ENCODE assay signal across 9 cellular contexts in the genomic region with DNA sequence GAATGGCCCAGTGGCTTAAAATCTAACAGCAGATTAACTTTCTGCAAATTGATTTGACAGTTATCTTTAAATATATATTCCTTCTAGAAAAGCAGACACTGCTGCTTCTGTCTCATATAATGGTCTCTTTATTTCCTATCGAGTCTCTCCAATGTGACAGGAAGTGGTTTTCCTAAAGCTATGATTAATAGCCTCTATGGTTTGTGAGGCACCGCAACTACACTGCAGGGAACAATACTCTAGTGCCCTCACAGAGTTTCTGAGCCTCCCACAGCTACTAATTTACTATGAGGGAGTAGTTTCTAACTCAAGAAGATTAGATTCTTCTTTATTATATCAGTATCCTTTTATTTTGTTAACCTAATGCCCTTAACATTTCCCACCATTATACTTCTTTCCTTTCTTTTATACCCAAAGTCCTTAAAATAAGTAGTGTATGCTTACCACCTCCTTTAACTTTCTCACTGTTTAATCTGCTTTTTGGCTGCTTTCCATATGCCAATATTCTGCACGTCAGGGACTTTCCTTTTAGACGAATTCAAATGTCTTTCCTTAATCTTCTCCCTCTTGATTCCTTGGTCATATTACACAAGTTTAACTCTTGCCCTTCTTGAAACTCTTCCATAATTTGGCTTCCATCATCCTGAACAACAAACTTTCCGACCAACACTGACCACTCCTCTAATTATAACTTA. TPM values are rescaled to one million over a fixed set of nuclear protein-coding genes. Genes with fewer than 3 reads are reported as not detected.
A peak's percentile ranks its signal among the peaks of the same experiment; 100 is the strongest.
DNase-seq lines count a peak whose midpoint lies in the region; ATAC-seq, FAIRE-seq and TF ChIP-seq lines count a peak whose summit lies in the region.
"Had no signal": no experiment of that assay in that cellular context is flagged by ENCODE, and none has a peak within 500 bp of the region (broad histone marks: within the 10 kb centered on the region; RNA-seq: fewer than 3 reads in every experiment).

No MANE protein-coding gene starts in this region.

- ATAC-seq in GM21619 (IDR thresholded peaks at IDR 0.05; ENCODE audit: unreplicated experiment): no peak

- no TSS peak for BruUV-seq in OCI-LY7 (replicated peaks; lab: Mats Ljungman, UMichigan)

- no peaks in the 10 kb centered on the region for H4K20me1 ChIP-seq in OCI-LY7 (ENCODE audit: insufficient read depth, low read length)

- TF ChIP-seq CTCF in HEK293 (tag by site-specific recombination; IDR thresholded peaks at IDR 0.05) (no peak), OCI-LY7 (conservative IDR thresholded peaks at IDR 0.05; ENCODE audit: low read length) (no peak)

- H3K4me3 ChIP-seq in ACC112 (ENCODE audit: low read depth, low read length) (no peak overlapping the region), HEK293 (ENCODE audit: low read depth, low read length) (no peak overlapping the region), OCI-LY7 (ENCODE audit: low read depth, low read length, poor library complexity, severe bottlenecking) (no peak overlapping the region)

- no peak overlapping the region for H3K4me2 ChIP-seq in OCI-LY7 (ENCODE audit: low read length)

- POLR2A ChIA-PET in HEK293 (lab: Yijun Ruan, JAX): no interaction called here
- POLR2A ChIA-PET in OCI-LY7 (lab: Charles Lee): interaction anchor here (0.5 kb wide), 1 partner anchor 1149 kb away, joined by 4 read pairs; no protein-coding TSS in a partner anchor

- H3K36me3 ChIP-seq in ACC112 (ENCODE audit: insufficient read depth, low read length) (0 out of 2 replicates have a peak, but pooled peaks cover 4% of the 10 kb centered on the region), HEK293 (ENCODE audit: control insufficient read depth in 2 of 2, insufficient read depth in 1 of 2, low read length in 2 of 2) (no peaks in the 10 kb centered on the region), OCI-LY7 (ENCODE audit: insufficient read depth, low read length) (no peaks in the 10 kb centered on the region)

- CTCF ChIA-PET in HEK293 (lab: Yijun Ruan, JAX) (no interaction called here), OCI-LY7 (lab: Charles Lee; ENCODE audit: unreplicated experiment) (no interaction called here)

- peak overlapping the region; percentile 27 for H2AFZ ChIP-seq in ACC112 (ENCODE audit: low read length, unreplicated experiment)
- no peak overlapping the region for H2AFZ ChIP-seq in OCI-LY7 (ENCODE audit: low read length)

- no peaks in the 10 kb centered on the region for H3K27me3 ChIP-seq in ACC112 (ENCODE audit: insufficient read depth, low read length)

- H3K79me2 ChIP-seq in ACC112 (ENCODE audit: control insufficient read depth, insufficient read depth, low read length, unreplicated experiment): no peaks in the 10 kb centered on the region
- H3K79me2 ChIP-seq in OCI-LY7 (ENCODE audit: insufficient read depth, low read depth, low read length): no peaks in the 10 kb centered on the region

- H3K9me3 ChIP-seq in HEK293 (ENCODE audit: control insufficient read depth, insufficient read depth, low read depth, low read length) (no peaks in the 10 kb centered on the region), OCI-LY7 (ENCODE audit: low read length) (peaks cover 3% of the 10 kb centered on the region; the same call in 1 of the 2 replicates)

- no peak for FAIRE-seq in frontal cortex (lab: Jason Lieb, UNC)
- FAIRE-seq: kidney had no signal

- H3K27ac ChIP-seq in ACC112 (ENCODE audit: low read depth, low read length): peak overlapping the region; percentile 83
- H3K27ac ChIP-seq in HEK293 (ENCODE audit: extremely low read depth, low read depth, low read length): no peak overlapping the region
- no peak overlapping the region for H3K27ac ChIP-seq in OCI-LY7 (ENCODE audit: low read depth, low read length, poor library complexity, severe bottlenecking)

- DNase-seq in T1000 (lab: John Stamatoyannopoulos, UW): peak; percentile 13
- DNase-seq in foreskin melanocyte: peak; percentile 95
- no peak for DNase-seq in frontal cortex (ENCODE audit: low spot score in 2 of 2)
- DNase-seq in effector CD4-positive, alpha-beta T cell: no peak
- no peak for DNase-seq in OCI-LY7 (ENCODE audit: low spot score)
- DNase-seq: kidney had no signal

- H3K4me1 ChIP-seq in ACC112 (ENCODE audit: control insufficient read depth, insufficient read depth, low read length, unreplicated experiment): peaks cover 33% of the 10 kb centered on the region
- peaks cover 7% of the 10 kb centered on the region; the same call in 1 of the 2 replicates for H3K4me1 ChIP-seq in HEK293 (ENCODE audit: control insufficient read depth, insufficient read depth, low read length)
- no peaks in the 10 kb centered on the region for H3K4me1 ChIP-seq in OCI-LY7 (ENCODE audit: insufficient read depth, low read length, poor library complexity, severe bottlenecking)

- intact Hi-C loops in OCI-LY7 (cut with micrococcal nuclease; ENCODE audit: unreplicated experiment): no loop called here

- H3K9me2 ChIP-seq in OCI-LY7 (ENCODE audit: insufficient read depth, low read length): no peaks in the 10 kb centered on the region

TF ChIP-seq in HEK293, 187 proteins besides CTCF, POLR2A, EP300 and RAD21:
- TF ChIP-seq MEIS1 (CRISPR knock-in tag; IDR thresholded peaks at IDR 0.05; ENCODE audit: borderline replicate concordance) (peak; percentile 49; the same call in 1 of the 2 replicates), ZNF23 (tag by site-specific recombination; IDR thresholded peaks at IDR 0.05; ENCODE audit: borderline replicate concordance) (no peak)

RNA-seq across cellular contexts. Expression of a gene that starts 23.8 kb away (rescaled TPM):
- total RNA-seq in frontal cortex (13.9 TPM), OCI-LY7 (2022) (not detected in 2 replicates)
- total RNA-seq in OCI-LY7 (2014; rRNA removed; shearing (Covaris generic)): not detected in 2 replicates

Comparison
In these comparisons a context has a peak if more than half of its experiments do, and no peak if none do; other contexts are left out.
1. DNase-seq: peak in T1000 (single experiment) and foreskin melanocyte (single experiment); none in frontal cortex (0 of 2), effector CD4-positive, alpha-beta T cell (single experiment) and OCI-LY7 (single experiment).
2. RNA of a gene that starts 23.8 kb away (total RNA-seq): 13.9 TPM in frontal cortex (single experiment); not detected in OCI-LY7; every median in the first group is over 10 times any median in the second.